ENCODE assay signal across 1 cellular context in genomic region chr17:40501499-40501911, GRCh38.
TF ChIP-seq lines count a peak whose summit lies in the region.

TSS of gene TNS4 (minus strand) at chr17:40501623. CDS start at chr17:40496425, 5,198 bp downstream.

TF ChIP-seq in GM23338, 12 proteins besides CTCF, POLR2A, EP300 and RAD21 (continued from another document):
- TF ChIP-seq REST (IDR thresholded peaks at IDR 0.05; ENCODE audit: unreplicated experiment) (no peak), STAT1 (IDR thresholded peaks at IDR 0.05; ENCODE audit: unreplicated experiment) (no peak), CREB1 (CRISPR knock-in tag; IDR thresholded peaks at IDR 0.05; ENCODE audit: low read depth) (no peak), ZNF462 (CRISPR knock-in tag; IDR thresholded peaks at IDR 0.05) (no peak), ETS1 (IDR thresholded peaks at IDR 0.05) (no peak), EZH2phosphoT487 (IDR thresholded peaks at IDR 0.05; ENCODE audit: unreplicated experiment) (no peak), EZH2 (IDR thresholded peaks at IDR 0.05; ENCODE audit: low read depth, unreplicated experiment) (no peak), NANOG (IDR thresholded peaks at IDR 0.05; ENCODE audit: borderline replicate concordance) (no peak), ZNF114 (CRISPR knock-in tag; IDR thresholded peaks at IDR 0.05) (no peak)
